ENCODE assay signal across 8 cellular contexts in the genomic region with DNA sequence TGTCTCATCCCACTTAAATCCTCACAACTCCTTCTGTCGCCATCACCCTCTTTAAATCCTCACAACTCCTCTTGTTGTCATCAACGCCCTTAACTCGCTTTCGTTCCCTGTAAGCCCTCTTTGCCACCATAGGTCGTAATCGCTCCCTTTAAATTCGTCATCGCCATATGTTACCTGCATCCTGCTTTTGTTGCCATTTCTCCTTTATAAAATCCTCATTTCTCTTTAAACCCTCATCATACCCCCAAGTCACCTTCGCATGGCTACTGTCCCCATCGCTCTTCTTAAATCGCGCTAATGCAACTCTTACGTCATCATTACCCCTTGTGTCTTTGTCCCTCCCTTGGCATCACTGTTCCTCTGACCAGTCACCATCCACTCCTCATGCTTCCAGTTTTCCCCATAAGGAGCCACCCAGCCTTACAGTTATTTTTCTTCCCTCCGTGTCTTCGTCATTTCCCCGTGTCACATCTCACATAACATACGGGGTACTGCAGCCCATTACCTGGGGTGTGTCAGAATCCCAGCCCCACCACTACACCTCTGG.
DNase-seq lines count a peak whose midpoint lies in the region; ATAC-seq and TF ChIP-seq lines count a peak whose summit lies in the region.

No MANE protein-coding gene starts in this region.

- H3K9me3 Mint-ChIP-seq in stimulated activated naive B cell treated with anti-CD40 and anti-IgM and Interleukin-4, amounts not matched to agents 10 μg/mL and 1 μg/mL and 100 μg/mL, for 72 hours, result no peaks in the 10 kb centered on the region

- DNase-seq in stimulated activated CD4-positive, alpha-beta T cell treated with anti-CD3 and anti-CD28 coated beads, Interleukin-4, amount 100 ng/mL, for 24 hours, result peak; percentile 16
- no peak for DNase-seq in stimulated activated CD4-positive, alpha-beta T cell treated with anti-CD3 and anti-CD28 coated beads, Interleukin-12 subunit alpha, Interleukin-12 subunit beta, amount 100 ng/mL, for 4 hours
- DNase-seq in NCI-H446 (lab: John Stamatoyannopoulos, UW) (peak; percentile 32 to 45), iPS-NIHi11 (ENCODE audit: low spot score) (peak; percentile 36), HEK293T (ENCODE audit: extremely low spot score) (no peak)
- DNase-seq in stimulated activated naive B cell treated with anti-CD40 and anti-IgM and Interleukin-4, amounts not matched to agents 10 μg/mL and 1 μg/mL and 100 μg/mL, for 72 hours, result no peak

- ATAC-seq in stimulated activated naive B cell treated with anti-CD40 and anti-IgM and Interleukin-4, amounts not matched to agents 10 μg/mL and 1 μg/mL and 100 μg/mL, for 72 hours (replicated peaks), result no peak
- ATAC-seq in GM18517 (IDR thresholded peaks at IDR 0.05; ENCODE audit: unreplicated experiment), result no peak

- peak overlapping the region; percentile 49 for H3K27ac ChIP-seq in angular gyrus (ENCODE audit: low read depth, low read length)

- peak overlapping the region; percentile 81 to 87 for H3K4me3 Mint-ChIP-seq in stimulated activated naive B cell treated with anti-CD40 and anti-IgM and Interleukin-4, amounts not matched to agents 10 μg/mL and 1 μg/mL and 100 μg/mL, for 72 hours

- CTCF ChIA-PET in HEK293T (lab: Yijun Ruan, JAX), result no interaction called here

- POLR2A ChIA-PET in HEK293T (lab: Yijun Ruan, JAX), result interaction anchor here (1.0 to 2.0 kb wide), 9 partner anchors 8 to 143 kb away, joined by 4 to 10 read pairs (median 5); partner anchors contain the start of gene AKT2

- peaks cover 6 to 10% of the 10 kb centered on the region in 2 donors for H3K36me3 Mint-ChIP-seq in stimulated activated naive B cell treated with anti-CD40 and anti-IgM and Interleukin-4, amounts not matched to agents 10 μg/mL and 1 μg/mL and 100 μg/mL, for 72 hours

- H3K27me3 Mint-ChIP-seq in stimulated activated naive B cell treated with anti-CD40 and anti-IgM and Interleukin-4, amounts not matched to agents 10 μg/mL and 1 μg/mL and 100 μg/mL, for 72 hours, result no peaks in the 10 kb centered on the region

- peak overlapping the region; percentile 44 for H3K27ac Mint-ChIP-seq in stimulated activated naive B cell treated with anti-CD40 and anti-IgM and Interleukin-4, amounts not matched to agents 10 μg/mL and 1 μg/mL and 100 μg/mL, for 72 hours

- peaks cover 12 to 30% of the 10 kb centered on the region in 2 donors for H3K4me1 Mint-ChIP-seq in stimulated activated naive B cell treated with anti-CD40 and anti-IgM and Interleukin-4, amounts not matched to agents 10 μg/mL and 1 μg/mL and 100 μg/mL, for 72 hours

TF ChIP-seq in HEK293T, 16 proteins besides CTCF, POLR2A, EP300 and RAD21:
- no peak for TF ChIP-seq CTBP1 (IDR thresholded peaks at IDR 0.05; ENCODE audit: borderline replicate concordance)
- TF ChIP-seq ARNT (IDR thresholded peaks at IDR 0.05), result no peak
- no peak for TF ChIP-seq PKNOX1 (IDR thresholded peaks at IDR 0.05)
- no peak for TF ChIP-seq ELF4 (IDR thresholded peaks at IDR 0.05)
- TF ChIP-seq SUZ12 (IDR thresholded peaks at IDR 0.05), result no peak
- no peak for TF ChIP-seq FOXK2 (IDR thresholded peaks at IDR 0.05)
- no peak for TF ChIP-seq FOXM1 (IDR thresholded peaks at IDR 0.05; ENCODE audit: borderline replicate concordance)
- TF ChIP-seq L3MBTL2 (conservative IDR thresholded peaks at IDR 0.05), result no peak; the same call in 1 of the 2 replicates
TF ChIP-seq in HEK293T: peak in this region for 0.

Comparison
In these comparisons a context has a peak if more than half of its experiments do, and no peak if none do; other contexts are left out.
1. DNase-seq: peak in stimulated activated CD4-positive, alpha-beta T cell treated with anti-CD3 and anti-CD28 coated beads, Interleukin-4, amount 100 ng/mL, for 24 hours (single experiment), NCI-H446 (2 of 2) and iPS-NIHi11 (single experiment); none in stimulated activated CD4-positive, alpha-beta T cell treated with anti-CD3 and anti-CD28 coated beads, Interleukin-12 subunit alpha, Interleukin-12 subunit beta, amount 100 ng/mL, for 4 hours (single experiment), stimulated activated naive B cell treated with anti-CD40 and anti-IgM and Interleukin-4, amounts not matched to agents 10 μg/mL and 1 μg/mL and 100 μg/mL, for 72 hours (single experiment) and HEK293T (single experiment).